20 cellular contexts compared by ENCODE assay signal in the genomic region with DNA sequence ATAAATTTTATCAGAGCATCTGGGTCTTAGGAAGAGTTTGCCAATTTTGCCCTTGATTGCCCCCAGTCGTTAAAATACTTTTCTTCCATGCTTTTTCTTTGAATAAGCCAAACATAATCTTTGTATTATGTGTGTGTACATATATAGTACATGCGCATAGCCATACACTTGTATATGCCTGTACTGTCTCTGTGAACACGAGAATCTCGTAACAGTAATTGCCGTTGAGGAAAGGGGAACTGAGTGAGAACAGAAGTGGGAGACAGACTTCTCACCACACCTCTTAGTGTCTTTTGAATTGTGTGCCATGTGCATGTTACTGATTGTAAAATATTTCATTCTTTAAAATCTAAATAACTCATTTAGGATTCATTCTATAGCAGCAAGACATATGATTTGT.
"Had no signal": no experiment of that assay in that cellular context is flagged by ENCODE, and none has a peak within 500 bp of the region (broad histone marks: within the 10 kb centered on the region; RNA-seq: fewer than 3 reads in every experiment).

No MANE protein-coding gene starts in this region.

- H3K27me3 ChIP-seq: ascending aorta, breast epithelium, esophagus squamous epithelium, hepatocyte, sigmoid colon, tibial nerve, uterus had no signal

- H3K27ac Mint-ChIP-seq: activated T-helper 17 cell treated with anti-CD3 and anti-CD28 coated beads, Interleukin-2, amount 50 U/mL, for 72 hours; naive thymus-derived CD8-positive, alpha-beta T cell had no signal

- ATAC-seq: activated T-helper 17 cell treated with anti-CD3 and anti-CD28 coated beads, Interleukin-2, amount 50 U/mL, for 72 hours; mucosa of descending colon; naive thymus-derived CD8-positive, alpha-beta T cell had no signal

- H3K4me3 Mint-ChIP-seq: activated T-helper 17 cell treated with anti-CD3 and anti-CD28 coated beads, Interleukin-2, amount 50 U/mL, for 72 hours; naive thymus-derived CD8-positive, alpha-beta T cell had no signal

- H3K4me1 ChIP-seq: ascending aorta, breast epithelium, esophagus squamous epithelium, parathyroid adenoma, sigmoid colon, tibial nerve, uterus had no signal

- H3K36me3 ChIP-seq: ascending aorta, breast epithelium, esophagus squamous epithelium, sigmoid colon, tibial nerve, uterus had no signal

- H3K27ac ChIP-seq: ascending aorta, breast epithelium, esophagus squamous epithelium, hepatocyte, parathyroid adenoma, sigmoid colon, tibial nerve, uterus had no signal

- FAIRE-seq: endothelial cell of umbilical vein had no signal

- H3K9me3 Mint-ChIP-seq: activated T-helper 17 cell treated with anti-CD3 and anti-CD28 coated beads, Interleukin-2, amount 50 U/mL, for 72 hours; naive thymus-derived CD8-positive, alpha-beta T cell had no signal

- H3K27me3 Mint-ChIP-seq: activated T-helper 17 cell treated with anti-CD3 and anti-CD28 coated beads, Interleukin-2, amount 50 U/mL, for 72 hours; naive thymus-derived CD8-positive, alpha-beta T cell had no signal

- H3K4me3 ChIP-seq: ascending aorta, breast epithelium, esophagus squamous epithelium, hepatocyte, mucosa of descending colon, sigmoid colon, tibial nerve, uterus had no signal

- H3K9me3 ChIP-seq: ascending aorta, breast epithelium, esophagus squamous epithelium, mucosa of descending colon, sigmoid colon, tibial nerve, uterus had no signal

- DNase-seq: activated CD4-positive, alpha-beta T cell treated with anti-CD3 and anti-CD28 coated beads for 1 hour; activated CD4-positive, alpha-beta T cell treated with anti-CD3 and anti-CD28 coated beads, Interleukin-2, amount 50 U/mL, for 4 hours; activated naive CD4-positive, alpha-beta T cell treated with Interleukin-2 at 50 U/mL for 16 hours; activated T-cell treated with anti-CD3 and anti-CD28 coated beads for 4 hours; cerebellar nuclear complex; effector CD8-positive, alpha-beta T cell; esophagus squamous epithelium; islet precursor cell; mucosa of descending colon; naive thymus-derived CD8-positive, alpha-beta T cell; sigmoid colon; stimulated activated CD4-positive, alpha-beta T cell treated with anti-CD3 and anti-CD28 coated beads, Interleukin-1b, Interleukin-23, amount 100 ng/mL, for 48 hours; uterus had no signal
